ENCODE assay signal across 9 cellular contexts in genomic region chr1:32892368-32893197, GRCh38. TPM values are rescaled to one million over a fixed set of nuclear protein-coding genes. Genes with fewer than 3 reads are reported as not detected.
A peak's percentile ranks its signal among the peaks of the same experiment; 100 is the strongest.
DNase-seq lines count a peak whose midpoint lies in the region; ATAC-seq, FAIRE-seq and TF ChIP-seq lines count a peak whose summit lies in the region.
"Had no signal": no experiment of that assay in that cellular context is flagged by ENCODE, and none has a peak within 500 bp of the region (broad histone marks: within the 10 kb centered on the region; RNA-seq: fewer than 3 reads in every experiment).

No MANE protein-coding gene starts in this region.

- DNase-seq in Daoy (ENCODE audit: low read depth): peak; percentile 65
- peak; percentile 50 for DNase-seq in NCI-H1694 treated with DMSO at 0.1 percent for 48 hours (lab: John Stamatoyannopoulos, UW)
- DNase-seq in cardiac septum (ENCODE audit: low spot score): peak; percentile 74
- DNase-seq in pancreas: peak in 3 of 6 donors; percentile 31 to 62 (median 51)
- DNase-seq in HTR-8/SVneo (ENCODE audit: insufficient read length, low spot score): no peak
- DNase-seq in NCI-H187 treated with DMSO at 0.1 percent for 48 hours (lab: John Stamatoyannopoulos, UW): no peak

- H3K27me3 ChIP-seq in pancreas: no peaks in the 10 kb centered on the region

- peak overlapping the region; percentile 22 to 49 (median 34) for H3K4me3 ChIP-seq in pancreas

- no peaks in the 10 kb centered on the region for H3K36me3 ChIP-seq in pancreas

- peaks cover 9% of the 10 kb centered on the region for H3K4me1 Mint-ChIP-seq in activated naive CD4-positive, alpha-beta T cell treated with anti-CD3 and anti-CD28 coated beads, Interleukin-2, amount 50 U/mL, for 24 hours

- ATAC-seq in pancreas (peak; percentile 33 to 54 (median 39)), HG03175 (IDR thresholded peaks at IDR 0.05; ENCODE audit: unreplicated experiment) (no peak)

- H3K27me3 Mint-ChIP-seq in activated naive CD4-positive, alpha-beta T cell treated with anti-CD3 and anti-CD28 coated beads, Interleukin-2, amount 50 U/mL, for 24 hours: peaks cover 41% of the 10 kb centered on the region

- TF ChIP-seq CTCF in pancreas (IDR thresholded peaks at IDR 0.05): peak in 3 of 4 donors; percentile 22 to 42 (median 28)

- H3K36me3 Mint-ChIP-seq in activated naive CD4-positive, alpha-beta T cell treated with anti-CD3 and anti-CD28 coated beads, Interleukin-2, amount 50 U/mL, for 24 hours: no peaks in the 10 kb centered on the region

- peaks cover 0 to 4% (median 0%) of the 10 kb centered on the region in 3 donors for H3K4me1 ChIP-seq in pancreas

- no peak overlapping the region for H3K27ac ChIP-seq in pancreas

- no peaks in the 10 kb centered on the region for H3K9me3 Mint-ChIP-seq in activated naive CD4-positive, alpha-beta T cell treated with anti-CD3 and anti-CD28 coated beads, Interleukin-2, amount 50 U/mL, for 24 hours

- 24% methylated on average over 48 to 49 of the region's 49 CpGs for WGBS in pancreas, 2 donors

- H3K9me3 ChIP-seq in pancreas: no peaks in the 10 kb centered on the region

- FAIRE-seq in pancreas (lab: Jason Lieb, UNC) (no peak), HTR-8/SVneo (lab: Jason Lieb, UNC) (no peak)

- H3K4me3 Mint-ChIP-seq in activated naive CD4-positive, alpha-beta T cell treated with anti-CD3 and anti-CD28 coated beads, Interleukin-2, amount 50 U/mL, for 24 hours: peak overlapping the region; percentile 69

- intact Hi-C loops in cardiac septum (cut with DNase I): no loop called here
- intact Hi-C loops in pancreas (cut with DNase I): no loop called here

- H3K27ac Mint-ChIP-seq in activated naive CD4-positive, alpha-beta T cell treated with anti-CD3 and anti-CD28 coated beads, Interleukin-2, amount 50 U/mL, for 24 hours: no peak overlapping the region

RNA-seq across cellular contexts. Expression of gene HPCA, which starts 6.3 kb away (rescaled TPM):
- total RNA-seq in Daoy (2014; rRNA removed; shearing (Covaris generic)): not detected in 2 replicates
- total RNA-seq in cardiac septum: not detected
- under 1 TPM in 5 of 6 donors, not detected in 1; 0.16 to 0.49 (median 0.47) TPM for total RNA-seq in pancreas
- polyA plus RNA-seq in pancreas: 1 to 10 TPM; 1.1 to 5.2 TPM

RNA-seq across cellular contexts. Expression of gene TMEM54, which starts 8.6 kb away (rescaled TPM):
- total RNA-seq in Daoy (2014; rRNA removed; shearing (Covaris generic)): 27.7 and 48.1 TPM in 2 replicates
- total RNA-seq in cardiac septum: 17.0 TPM
- total RNA-seq in pancreas: 10 to 100 TPM; 11.9 to 37.0 (median 16.4) TPM
- polyA plus RNA-seq in pancreas: 10 to 100 TPM; 31.6 to 39.5 TPM
- total RNA-seq: T-helper 2 cell treated with Interferon-gamma antibody and Interleukin-4, amounts not matched to agents 100 ng/mL and 5 ng/mL, for 36 hours had no signal

RNA-seq across cellular contexts. Expression of gene FNDC5, which starts 21.9 kb away (rescaled TPM):
- total RNA-seq in Daoy (2014; rRNA removed; shearing (Covaris generic)): 2.0 and 2.7 TPM in 2 replicates
- 18.7 TPM for total RNA-seq in cardiac septum
- total RNA-seq in pancreas: under 1 TPM; 0.28 to 0.89 (median 0.59) TPM
- 1 to 10 TPM; 1.8 to 3.1 TPM for polyA plus RNA-seq in pancreas
- total RNA-seq: T-helper 2 cell treated with Interferon-gamma antibody and Interleukin-4, amounts not matched to agents 100 ng/mL and 5 ng/mL, for 36 hours had no signal

Comparison
In these comparisons a context has a peak if more than half of its experiments do, and no peak if none do; other contexts are left out.
1. DNase-seq: peak in Daoy (single experiment), NCI-H1694 treated with DMSO at 0.1 percent for 48 hours (single experiment) and cardiac septum (single experiment); none in HTR-8/SVneo (single experiment) and NCI-H187 treated with DMSO at 0.1 percent for 48 hours (single experiment).